In the genomic region with DNA sequence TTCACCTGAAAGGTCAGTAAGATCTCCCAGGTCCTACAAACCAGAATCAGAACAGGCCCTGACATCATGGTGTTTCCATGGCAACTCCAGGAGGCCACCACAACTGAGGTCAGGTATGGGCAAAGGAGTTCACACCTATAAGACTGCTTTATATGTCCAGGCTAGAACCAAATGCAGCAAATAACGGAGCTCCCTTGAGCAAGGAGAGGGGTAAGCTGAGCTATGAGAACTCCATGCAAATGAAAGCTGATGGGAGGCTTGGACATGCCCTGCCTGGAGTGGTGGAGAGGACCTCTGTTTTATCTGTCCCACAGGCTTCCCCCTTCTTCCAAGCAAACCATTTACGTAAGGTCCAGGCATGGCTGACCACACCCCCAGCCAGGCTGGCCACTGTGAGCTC, we compare ENCODE assay signal across 14 cellular contexts.
DNase-seq lines count a peak whose midpoint lies in the region; ATAC-seq and TF ChIP-seq lines count a peak whose summit lies in the region.
"Had no signal": no experiment of that assay in that cellular context is flagged by ENCODE, and none has a peak within 500 bp of the region (broad histone marks: within the 10 kb centered on the region; RNA-seq: fewer than 3 reads in every experiment).

No MANE protein-coding gene starts in this region.

- no peaks in the 10 kb centered on the region for H3K79me1 ChIP-seq in mesendoderm (ENCODE audit: low read length)

- H3K23ac ChIP-seq in mesendoderm (ENCODE audit: low read length) = no peak overlapping the region

- no peak overlapping the region for H2BK120ac ChIP-seq in mesendoderm (ENCODE audit: low read depth, low read length)

- no peak overlapping the region; the same call in 1 of the 2 replicates for H3K9ac ChIP-seq in PC-3 (ENCODE audit: low read length)
- no peak overlapping the region for H3K9ac ChIP-seq in mesendoderm (ENCODE audit: low read length)
- H3K9ac ChIP-seq: GM23248 had no signal

- POLR2A ChIA-PET in PC-3 (lab: Charles Lee; ENCODE audit: unreplicated experiment) = no interaction called here

- H2AK5ac ChIP-seq in mesendoderm (ENCODE audit: low read length) = no peak overlapping the region

- TF ChIP-seq CTCF in PC-3 (conservative IDR thresholded peaks at IDR 0.05; ENCODE audit: low read depth, low read length) (no peak), suprapubic skin (IDR thresholded peaks at IDR 0.05) (no peak), WERI-Rb-1 (IDR thresholded peaks at IDR 0.05; ENCODE audit: low read depth, low read length) (no peak)

- H3K4me2 ChIP-seq in PC-3 (ENCODE audit: low read length) (no peak overlapping the region), mesendoderm (ENCODE audit: low read length) (no peak overlapping the region)

- WGBS in mesendoderm (ENCODE audit: extremely low coverage, insufficient coverage, low lambda C conversion rate) = no CpG with 5 or more reads among the region's 2 CpGs
- 57% methylated on average over 1 of the region's 2 CpGs for WGBS in suprapubic skin
- WGBS in right cardiac atrium = 81% methylated on average over 2 of the region's 2 CpGs

- H3K27me3 ChIP-seq in PC-3 (ENCODE audit: low read length) (no peaks in the 10 kb centered on the region), mesendoderm (ENCODE audit: insufficient read depth, low read length, poor library complexity) (no peaks in the 10 kb centered on the region), suprapubic skin (peaks cover 6% of the 10 kb centered on the region), WERI-Rb-1 (ENCODE audit: insufficient read depth, low read depth, severe bottlenecking) (no peaks in the 10 kb centered on the region), right cardiac atrium (ENCODE audit: control insufficient read depth, insufficient read depth) (no peaks in the 10 kb centered on the region)

- no peak overlapping the region for H3K56ac ChIP-seq in mesendoderm (ENCODE audit: low read length)

- H4K8ac ChIP-seq in mesendoderm (ENCODE audit: low read depth, low read length) = no peak overlapping the region

- H3K18ac ChIP-seq in mesendoderm (ENCODE audit: low read length) = no peak overlapping the region

- H4K20me1 ChIP-seq in PC-3 (ENCODE audit: low read length) = no peaks in the 10 kb centered on the region

- intact Hi-C loops in PC-3 (cut with micrococcal nuclease) (loop anchor here (5.0 kb wide), 1 partner anchor 214 kb away; no protein-coding TSS in a partner anchor), right cardiac atrium (cut with DNase I) (no loop called here)

- H3K79me2 ChIP-seq in PC-3 (ENCODE audit: low read length) = no peaks in the 10 kb centered on the region
- H3K79me2 ChIP-seq in mesendoderm (ENCODE audit: control insufficient read depth, insufficient read depth, low read length) = no peaks in the 10 kb centered on the region

- H3K4me1 ChIP-seq in PC-3 (ENCODE audit: insufficient read depth, low read length) (peaks cover 40% of the 10 kb centered on the region), mesendoderm (ENCODE audit: control insufficient read depth, low read depth, low read length) (no peaks in the 10 kb centered on the region), suprapubic skin (no peaks in the 10 kb centered on the region), right cardiac atrium (ENCODE audit: control insufficient read depth, insufficient read depth, low read length) (peaks cover 4% of the 10 kb centered on the region)
- H3K4me1 ChIP-seq: BE2C, HAP-1 had no signal

- DNase-seq in PC-3 (no peak), mesendoderm (peak; percentile 18), suprapubic skin (ENCODE audit: low spot score in 2 of 2) (no peak), WERI-Rb-1 (no peak), right cardiac atrium (no peak)
- DNase-seq in activated CD4-positive, alpha-beta T cell treated with anti-CD3 and anti-CD28 coated beads for 48 hours = no peak
- DNase-seq: ACHN; BE2C; Calu3; CD4-positive, alpha-beta T cell; GM23248 had no signal

- no peaks in the 10 kb centered on the region for H3K9me3 ChIP-seq in PC-3 (ENCODE audit: low read length)
- no peaks in the 10 kb centered on the region for H3K9me3 ChIP-seq in suprapubic skin
- H3K9me3 ChIP-seq in WERI-Rb-1 (ENCODE audit: severe bottlenecking) = no peaks in the 10 kb centered on the region
- no peaks in the 10 kb centered on the region for H3K9me3 ChIP-seq in right cardiac atrium (ENCODE audit: control insufficient read depth, low read length)
- H3K9me3 ChIP-seq: BE2C, HAP-1 had no signal

- H3K36me3 ChIP-seq in PC-3 (ENCODE audit: low read depth, low read length) = no peaks in the 10 kb centered on the region
- H3K36me3 ChIP-seq in mesendoderm (ENCODE audit: control insufficient read depth, insufficient read depth, low read length) = no peaks in the 10 kb centered on the region
- no peaks in the 10 kb centered on the region for H3K36me3 ChIP-seq in suprapubic skin
- H3K36me3 ChIP-seq in WERI-Rb-1 = no peaks in the 10 kb centered on the region
- H3K36me3 ChIP-seq: BE2C, HAP-1 had no signal

- H3K9me2 ChIP-seq in PC-3 (replicated peaks; ENCODE audit: low read length) = no peaks in the 10 kb centered on the region

- no peak overlapping the region for H2BK5ac ChIP-seq in mesendoderm (ENCODE audit: low read length)

- no peak overlapping the region for H3K4ac ChIP-seq in mesendoderm (ENCODE audit: low read depth, low read length)

- H3K4me3 ChIP-seq in PC-3 (ENCODE audit: low read length) = no peak overlapping the region
- H3K4me3 ChIP-seq in mesendoderm (ENCODE audit: low read length) = no peak overlapping the region
- no peak overlapping the region for H3K4me3 ChIP-seq in suprapubic skin
- H3K4me3 ChIP-seq in WERI-Rb-1 (ENCODE audit: low read depth, low read length) = no peak overlapping the region
- H3K4me3 ChIP-seq in right cardiac atrium (ENCODE audit: low read length) = no peak overlapping the region
- H3K4me3 ChIP-seq: GM23248, HAP-1 had no signal

- ATAC-seq in PC-3 (no peak), right cardiac atrium (no peak)
- ATAC-seq: HepG2 had no signal

- no TSS peak for BruUV-seq in PC-3 (replicated peaks; lab: Mats Ljungman, UMichigan)

- TF ChIP-seq EP300 in suprapubic skin (IDR thresholded peaks at IDR 0.05) = no peak

- CTCF ChIA-PET in PC-3 (lab: Charles Lee) = no interaction called here

- H2BK15ac ChIP-seq in mesendoderm (replicated peaks; ENCODE audit: low read depth) = no peak overlapping the region

- H3K27ac ChIP-seq in PC-3 (ENCODE audit: low read length) (peak overlapping the region; percentile 97), angular gyrus (ENCODE audit: low read depth, low read length) (peak overlapping the region; percentile 25), mesendoderm (ENCODE audit: low read depth, low read length) (no peak overlapping the region), suprapubic skin (no peak overlapping the region), WERI-Rb-1 (no peak overlapping the region), right cardiac atrium (ENCODE audit: low read length) (no peak overlapping the region)
- H3K27ac ChIP-seq: GM23248 had no signal

- no peak for TF ChIP-seq POLR2A in suprapubic skin (IDR thresholded peaks at IDR 0.05)

- no peaks in the 10 kb centered on the region for H3F3A ChIP-seq in PC-3 (ENCODE audit: low read length, unreplicated experiment)

- no peak overlapping the region for H2AFZ ChIP-seq in PC-3 (ENCODE audit: low read length)
- H2AFZ ChIP-seq: GM23248 had no signal

- no peak overlapping the region for H4K5ac ChIP-seq in mesendoderm (ENCODE audit: low read length)

Comparison
In these comparisons a context has a peak if more than half of its experiments do, and no peak if none do; other contexts are left out.
1. H3K27ac ChIP-seq: peak in PC-3 (single experiment) and angular gyrus (single experiment); none in mesendoderm (single experiment), suprapubic skin (single experiment), WERI-Rb-1 (single experiment) and right cardiac atrium (single experiment).